In genomic region chr14:106850913-106851825, GRCh38 we compare ENCODE assay signal across 14 cellular contexts.
DNase-seq lines count a peak whose midpoint lies in the region; ATAC-seq, FAIRE-seq and TF ChIP-seq lines count a peak whose summit lies in the region.
"Had no signal": no experiment of that assay in that cellular context is flagged by ENCODE, and none has a peak within 500 bp of the region (broad histone marks: within the 10 kb centered on the region; RNA-seq: fewer than 3 reads in every experiment).

No MANE protein-coding gene starts in this region.

- no peak for TF ChIP-seq EP300 in esophagus muscularis mucosa (IDR thresholded peaks at IDR 0.05)

- TF ChIP-seq POLR2A in GM12891 (IDR thresholded peaks at IDR 0.05; ENCODE audit: low read depth, low read length) (no peak), esophagus muscularis mucosa (IDR thresholded peaks at IDR 0.05; ENCODE audit: low read depth) (no peak)

- ATAC-seq in GM19395 (IDR thresholded peaks at IDR 0.05; ENCODE audit: unreplicated experiment) (peak; percentile 69), HG03064 (IDR thresholded peaks at IDR 0.05; ENCODE audit: low read depth, unreplicated experiment) (peak; percentile 59)

- H3K36me3 ChIP-seq in OCI-LY3 (replicated peaks; ENCODE audit: low read depth, low read length) (peaks cover 10% of the 10 kb centered on the region), esophagus muscularis mucosa (no peaks in the 10 kb centered on the region)

- peak overlapping the region; percentile 78 for H3K4me3 ChIP-seq in OCI-LY3 (ENCODE audit: low read length)
- H3K4me3 ChIP-seq in esophagus muscularis mucosa = no peak overlapping the region

- H3K27me3 ChIP-seq in OCI-LY3 (ENCODE audit: low read depth, low read length) (no peaks in the 10 kb centered on the region), esophagus muscularis mucosa (peaks cover 0 to 42% (median 0%) of the 10 kb centered on the region in 4 donors)

- H3K9me3 ChIP-seq in OCI-LY3 (ENCODE audit: insufficient read depth, low read length) (no peaks in the 10 kb centered on the region), esophagus muscularis mucosa (no peaks in the 10 kb centered on the region)

- peaks cover 12% of the 10 kb centered on the region; the same call in 1 of the 2 replicates for H4K20me1 ChIP-seq in OCI-LY3 (ENCODE audit: insufficient read depth, low read length)

- 79% methylated on average over 18 of the region's 20 CpGs for WGBS in esophagus muscularis mucosa

- H3K4me1 ChIP-seq in OCI-LY3 (ENCODE audit: low read length) (peaks cover 56% of the 10 kb centered on the region), esophagus muscularis mucosa (no peaks in the 10 kb centered on the region)

- H3K27ac ChIP-seq in OCI-LY3 (ENCODE audit: low read length) (peak overlapping the region; percentile 74), esophagus muscularis mucosa (replicated peaks in 1 of 4) (no peak overlapping the region)

- peaks cover 48% of the 10 kb centered on the region for H3K79me2 ChIP-seq in OCI-LY3 (ENCODE audit: low read length)

- DNase-seq in GM12891 (ENCODE audit: insufficient read length, low spot score) (no peak), NOMO-1 treated with DMSO at 0.1 percent for 48 hours (lab: John Stamatoyannopoulos, UW; ENCODE audit: unreplicated experiment) (no peak), H4 (ENCODE audit: low spot score) (no peak), esophagus muscularis mucosa (ENCODE audit: extremely low spot score) (no peak)
- DNase-seq in stimulated activated naive CD4-positive, alpha-beta T cell (lab: John Stamatoyannopoulos, UW) = no peak
- DNase-seq: Calu3; NCI-H1092 treated with DMSO at 0.1 percent for 48 hours; nephron progenitor cell; stimulated activated CD4-positive, alpha-beta T cell treated with anti-CD3 and anti-CD28 coated beads, Interleukin-2, amount 100 ng/mL, for 24 hours; trophoblast cell had no signal

- TF ChIP-seq CTCF in OCI-LY3 (IDR thresholded peaks at IDR 0.05; ENCODE audit: low read depth, low read length) (no peak), esophagus muscularis mucosa (IDR thresholded peaks at IDR 0.05) (no peak)

- no peak overlapping the region for H2AFZ ChIP-seq in OCI-LY3 (ENCODE audit: low read depth, low read length)

- peak overlapping the region; percentile 68 for H3K9ac ChIP-seq in OCI-LY3 (ENCODE audit: low read length)

- peak; percentile 92 for FAIRE-seq in GM12891 (lab: Jason Lieb, UNC)
- FAIRE-seq: colon had no signal

- intact Hi-C loops in esophagus muscularis mucosa (cut with DNase I) = no loop called here

- peak overlapping the region; percentile 84 for H3K4me2 ChIP-seq in OCI-LY3 (ENCODE audit: low read length)

TF ChIP-seq in GM12891, 5 proteins besides CTCF, POLR2A, EP300 and RAD21:
- peak; percentile 95 for TF ChIP-seq POU2F2 (IDR thresholded peaks at IDR 0.05; ENCODE audit: low read depth, low read length)
- no peak for TF ChIP-seq POLR2AphosphoS5 (IDR thresholded peaks at IDR 0.05; ENCODE audit: low read depth, low read length)
